24 cellular contexts compared by ENCODE assay signal in genomic region chr14:69773571-69774276, GRCh38. TPM values are rescaled to one million over a fixed set of nuclear protein-coding genes. Genes with fewer than 3 reads are reported as not detected.
DNase-seq lines count a peak whose midpoint lies in the region; ATAC-seq and TF ChIP-seq lines count a peak whose summit lies in the region.
"Had no signal": no experiment of that assay in that cellular context is flagged by ENCODE, and none has a peak within 500 bp of the region (broad histone marks: within the 10 kb centered on the region; RNA-seq: fewer than 3 reads in every experiment).

No MANE protein-coding gene starts in this region.

- TF ChIP-seq CTCF in WTC11 (IDR thresholded peaks at IDR 0.05) (no peak), type B pancreatic cell (conservative IDR thresholded peaks at IDR 0.05) (no peak), chondrocyte (IDR thresholded peaks at IDR 0.05) (no peak)

- H3K4me3 Mint-ChIP-seq in WTC11, result no peak overlapping the region
- no peak overlapping the region for H3K4me3 Mint-ChIP-seq in type B pancreatic cell
- H3K4me3 Mint-ChIP-seq in chondrocyte (ENCODE audit: unreplicated experiment), result no peak overlapping the region

- no peaks in the 10 kb centered on the region for H3K27me3 Mint-ChIP-seq in WTC11 (ENCODE audit: low read depth)
- no peaks in the 10 kb centered on the region for H3K27me3 Mint-ChIP-seq in type B pancreatic cell
- no peaks in the 10 kb centered on the region for H3K27me3 Mint-ChIP-seq in chondrocyte (ENCODE audit: low read depth)

- POLR2A ChIA-PET in WTC11 (lab: Charles Lee), result no interaction called here

- DNase-seq in activated naive CD4-positive, alpha-beta T cell treated with anti-CD3 and anti-CD28 coated beads, Interleukin-2, amount 50 U/mL, for 72 hours (ENCODE audit: low spot score in 2 of 2), result no peak
- no peak for DNase-seq in activated naive CD4-positive, alpha-beta T cell treated with Interleukin-2 at 50 U/mL for 16 hours
- DNase-seq in WTC11 (ENCODE audit: low spot score) (no peak), islet precursor cell (peak; percentile 38), type B pancreatic cell (ENCODE audit: extremely low spot score, unreplicated experiment) (peak; percentile 10), chondrocyte (ENCODE audit: low spot score) (no peak)
- DNase-seq: amygdala, DMS 273 treated with DMSO at 0.1 percent for 48 hours, erythroblast, foreskin keratinocyte, hypothalamus, lower lobe of right lung, NCI-H1048, NCI-H1930, NCI-H226, ovary, right cardiac atrium, WERI-Rb-1 had no signal

- H3K4me1 Mint-ChIP-seq in WTC11, result peaks cover 8% of the 10 kb centered on the region
- peaks cover 3% of the 10 kb centered on the region for H3K4me1 Mint-ChIP-seq in type B pancreatic cell (ENCODE audit: unreplicated experiment)
- peaks cover 22% of the 10 kb centered on the region for H3K4me1 Mint-ChIP-seq in chondrocyte (ENCODE audit: low read depth)

- CTCF ChIA-PET in WTC11 (lab: Charles Lee), result interaction anchor here (1.2 to 1.3 kb wide), 2 partner anchors 43 to 199 kb away, joined by 3 to 5 read pairs; partner anchors contain the start of gene CCDC177

- H3K27ac Mint-ChIP-seq in activated naive CD4-positive, alpha-beta T cell treated with anti-CD3 and anti-CD28 coated beads, Interleukin-2, amount 50 U/mL, for 72 hours, result peak overlapping the region in 1 of 2 donors; percentile 40
- H3K27ac Mint-ChIP-seq in WTC11 (no peak overlapping the region), type B pancreatic cell (peak overlapping the region; percentile 55), chondrocyte (ENCODE audit: unreplicated experiment) (no peak overlapping the region)

- ATAC-seq in activated naive CD4-positive, alpha-beta T cell treated with anti-CD3 and anti-CD28 coated beads, Interleukin-2, amount 50 U/mL, for 72 hours, result peak; percentile 12 to 18
- ATAC-seq in WTC11 (no peak), GM21381 (IDR thresholded peaks at IDR 0.05; ENCODE audit: unreplicated experiment) (no peak), GM18907 (IDR thresholded peaks at IDR 0.05; ENCODE audit: unreplicated experiment) (no peak)
- ATAC-seq: foreskin keratinocyte, lower lobe of right lung had no signal

- H3K36me3 Mint-ChIP-seq in activated naive CD4-positive, alpha-beta T cell treated with anti-CD3 and anti-CD28 coated beads, Interleukin-2, amount 50 U/mL, for 72 hours, result peaks cover 53 to 98% of the 10 kb centered on the region in 2 donors
- H3K36me3 Mint-ChIP-seq in WTC11 (peaks cover 88% of the 10 kb centered on the region), type B pancreatic cell (peaks cover 70% of the 10 kb centered on the region), chondrocyte (ENCODE audit: low read depth) (peaks cover 53% of the 10 kb centered on the region)

- H3K9me3 Mint-ChIP-seq in activated naive CD4-positive, alpha-beta T cell treated with anti-CD3 and anti-CD28 coated beads, Interleukin-2, amount 50 U/mL, for 72 hours, result no peaks in the 10 kb centered on the region
- H3K9me3 Mint-ChIP-seq in WTC11 (no peaks in the 10 kb centered on the region), type B pancreatic cell (no peaks in the 10 kb centered on the region), chondrocyte (ENCODE audit: low read depth) (no peaks in the 10 kb centered on the region)

TF ChIP-seq in WTC11, 78 proteins besides CTCF, POLR2A, EP300 and RAD21:
- TF ChIP-seq ZNF423 (CRISPR knock-in tag; IDR thresholded peaks at IDR 0.05), result no peak
- TF ChIP-seq RORB (CRISPR knock-in tag; IDR thresholded peaks at IDR 0.05), result peak; percentile 55; the same call in 1 of the 2 replicates
- peak; percentile 62; the same call in 1 of the 2 replicates for TF ChIP-seq ZNF671 (CRISPR knock-in tag; IDR thresholded peaks at IDR 0.05)
- TF ChIP-seq MYBL2 (CRISPR knock-in tag; IDR thresholded peaks at IDR 0.05), result no peak
- no peak for TF ChIP-seq USF1 (CRISPR knock-in tag; IDR thresholded peaks at IDR 0.05)
- TF ChIP-seq NFATC4 (CRISPR knock-in tag; IDR thresholded peaks at IDR 0.05), result no peak
- no peak for TF ChIP-seq FOXK1 (CRISPR knock-in tag; IDR thresholded peaks at IDR 0.05)

RNA-seq across cellular contexts. Expression of gene SRSF5, which starts 6.8 kb away (rescaled TPM):
- total RNA-seq in activated naive CD4-positive, alpha-beta T cell treated with anti-CD3 and anti-CD28 coated beads, Interleukin-2, amount 50 U/mL, for 72 hours, result 100 to 1,000 TPM; 324 to 364 TPM
- total RNA-seq in WTC11 (2021) (256 to 288 TPM (median 275 TPM) in 3 replicates), type B pancreatic cell (ENCODE audit: low replicate concordance) (388 and 417 TPM in 2 replicates), chondrocyte (147 to 193 TPM (median 163 TPM) in 3 replicates)

RNA-seq across cellular contexts. Expression of gene SLC10A1, which starts 23.3 kb away (rescaled TPM):
- total RNA-seq in activated naive CD4-positive, alpha-beta T cell treated with anti-CD3 and anti-CD28 coated beads, Interleukin-2, amount 50 U/mL, for 72 hours, result not detected
- total RNA-seq in WTC11 (2021) (0.09 TPM in 1 of 3 replicates, not detected in the others), type B pancreatic cell (ENCODE audit: low replicate concordance) (not detected in 2 replicates), chondrocyte (not detected in 3 replicates)
- total RNA-seq: dermis microvascular lymphatic vessel endothelial cell; foreskin keratinocyte; lower lobe of right lung; ovary; right cardiac atrium; SK-MEL-5; suprapubic skin; T-helper 2 cell treated with Interferon-gamma antibody and Interleukin-4, amounts not matched to agents 100 ng/mL and 5 ng/mL, for 36 hours had no signal

Comparison
In these comparisons a context has a peak if more than half of its experiments do, and no peak if none do; other contexts are left out.
1. ATAC-seq: peak in activated naive CD4-positive, alpha-beta T cell treated with anti-CD3 and anti-CD28 coated beads, Interleukin-2, amount 50 U/mL, for 72 hours (2 of 2); none in WTC11 (single experiment), GM21381 (single experiment) and GM18907 (single experiment).
2. DNase-seq: peak in islet precursor cell (single experiment) and type B pancreatic cell (single experiment); none in activated naive CD4-positive, alpha-beta T cell treated with anti-CD3 and anti-CD28 coated beads, Interleukin-2, amount 50 U/mL, for 72 hours (0 of 2), activated naive CD4-positive, alpha-beta T cell treated with Interleukin-2 at 50 U/mL for 16 hours (single experiment), WTC11 (single experiment) and chondrocyte (single experiment).